In genomic region chr10:117751259-117751658, GRCh38 we compare ENCODE assay signal across 9 cellular contexts.
"Had no signal": no experiment of that assay in that cellular context is flagged by ENCODE, and none has a peak within 500 bp of the region (broad histone marks: within the 10 kb centered on the region; RNA-seq: fewer than 3 reads in every experiment).

No MANE protein-coding gene starts in this region.

- ATAC-seq: GM23338 had no signal

- H3K4me3 ChIP-seq: GM23338 had no signal

- H2AFZ ChIP-seq: GM23338 had no signal

- H3K9ac ChIP-seq: KMS-11 had no signal

- DNase-seq: H9, HCEC 1CT, IMR-90, KBM-7 had no signal

- H3K4me2 ChIP-seq: GM23338, KMS-11 had no signal

- FAIRE-seq: H1, H54 had no signal

- H3K27ac ChIP-seq: HL-60, KMS-11 had no signal
